In genomic region chr2:143128681-143129580, GRCh38 we compare ENCODE assay signal across 8 cellular contexts. TPM values are rescaled to one million over a fixed set of nuclear protein-coding genes. Genes with fewer than 3 reads are reported as not detected.
DNase-seq lines count a peak whose midpoint lies in the region; ATAC-seq and TF ChIP-seq lines count a peak whose summit lies in the region.

Gene ARHGAP15, plus strand, starts transcription at chr2:143129419.

- peak; percentile 45 for DNase-seq in activated CD4-positive, alpha-beta T cell treated with anti-CD3 and anti-CD28 coated beads for 1 hour
- DNase-seq in epithelial cell of esophagus (ENCODE audit: low read depth), result peak; percentile 6
- peak; percentile 30 to 45 (median 35) for DNase-seq in stimulated activated CD4-positive, alpha-beta T cell treated with anti-CD3 and anti-CD28 coated beads, TNF-alpha, amount 100 ng/mL, for 1 hour (ENCODE audit: low read depth in 3 of 3, low spot score in 1 of 3)
- DNase-seq in glutamatergic neuron, result no peak
- no peak for DNase-seq in inferior parietal cortex (ENCODE audit: extremely low spot score)

- no peaks in the 10 kb centered on the region for H3K36me3 Mint-ChIP-seq in glutamatergic neuron (ENCODE audit: unreplicated experiment)

- H3K4me1 ChIP-seq in BLaER1, result peaks cover 38% of the 10 kb centered on the region

- no peaks in the 10 kb centered on the region for H3K9me3 ChIP-seq in BLaER1

- no peak within 1 kb of the TSS for H3K27ac Mint-ChIP-seq in glutamatergic neuron (ENCODE audit: unreplicated experiment)

- peak within 1 kb of the TSS; percentile 67 for H3K4me3 ChIP-seq in BLaER1
- no peak within 1 kb of the TSS for H3K4me3 ChIP-seq in epithelial cell of esophagus (ENCODE audit: low read length)

- no peaks in the 10 kb centered on the region for H3K27me3 ChIP-seq in BLaER1

- no peaks in the 10 kb centered on the region for H3K9me3 Mint-ChIP-seq in glutamatergic neuron (ENCODE audit: unreplicated experiment)

- H3K27me3 Mint-ChIP-seq in glutamatergic neuron (ENCODE audit: unreplicated experiment), result no peaks in the 10 kb centered on the region

- H3K27ac ChIP-seq in BLaER1, result peak within 1 kb of the TSS; percentile 90

- peak within 1 kb of the TSS; percentile 81 for H3K4me2 ChIP-seq in BLaER1

- no peak within 1 kb of the TSS for H3K4me3 Mint-ChIP-seq in glutamatergic neuron (ENCODE audit: unreplicated experiment)

- TF ChIP-seq CTCF in epithelial cell of esophagus (IDR thresholded peaks at IDR 0.05; ENCODE audit: insufficient read depth, low read depth, low read length, missing control alignments), result no peak
- TF ChIP-seq CTCF in glutamatergic neuron (IDR thresholded peaks at IDR 0.05; ENCODE audit: partially characterized antibody, unreplicated experiment), result no peak

- ATAC-seq in GM19397 (IDR thresholded peaks at IDR 0.05; ENCODE audit: unreplicated experiment), result peak; percentile 94
- peak; percentile 79 for ATAC-seq in HG03521 (IDR thresholded peaks at IDR 0.05; ENCODE audit: unreplicated experiment)

- H3K9ac ChIP-seq in BLaER1, result peak within 1 kb of the TSS; percentile 75

- no peaks in the 10 kb centered on the region for H4K20me1 ChIP-seq in BLaER1

- 0 out of 2 replicates have a peak, but pooled peaks cover 4% of the 10 kb centered on the region for H3K36me3 ChIP-seq in BLaER1

- peaks cover 4% of the 10 kb centered on the region for H3K4me1 Mint-ChIP-seq in glutamatergic neuron (ENCODE audit: low read depth, unreplicated experiment)

RNA-seq across cellular contexts. Expression of gene ARHGAP15, which starts in this region (rescaled TPM):
- not detected for total RNA-seq in glutamatergic neuron (ENCODE audit: unreplicated experiment)

Comparison
In these comparisons a context has a peak if more than half of its experiments do, and no peak if none do; other contexts are left out.
1. DNase-seq: peak in activated CD4-positive, alpha-beta T cell treated with anti-CD3 and anti-CD28 coated beads for 1 hour (single experiment), epithelial cell of esophagus (single experiment) and stimulated activated CD4-positive, alpha-beta T cell treated with anti-CD3 and anti-CD28 coated beads, TNF-alpha, amount 100 ng/mL, for 1 hour (3 of 3); none in glutamatergic neuron (single experiment) and inferior parietal cortex (single experiment).